In the genomic region with DNA sequence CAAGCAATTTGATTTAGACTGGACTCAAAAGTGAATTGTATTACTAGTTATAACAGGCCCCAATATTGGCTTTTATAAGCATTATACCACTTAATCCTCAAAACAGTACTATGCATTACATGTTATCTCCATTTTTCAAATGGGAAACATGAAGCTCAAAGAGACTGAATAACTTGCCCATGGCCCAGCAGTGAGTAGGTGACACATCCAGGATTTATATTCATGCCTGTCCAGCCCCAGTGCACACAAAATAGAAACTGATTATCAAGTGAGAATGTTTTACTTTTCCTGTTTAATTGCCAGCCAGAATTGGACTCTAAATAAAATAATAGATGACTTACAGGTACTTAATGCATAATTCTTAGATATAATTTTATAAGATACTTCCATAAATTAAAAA, we compare ENCODE assay signal across 17 cellular contexts.
DNase-seq lines count a peak whose midpoint lies in the region; ATAC-seq and TF ChIP-seq lines count a peak whose summit lies in the region.
"Had no signal": no experiment of that assay in that cellular context is flagged by ENCODE, and none has a peak within 500 bp of the region (broad histone marks: within the 10 kb centered on the region; RNA-seq: fewer than 3 reads in every experiment).

No MANE protein-coding gene starts in this region.

- no peak for DNase-seq in stimulated activated naive CD8-positive, alpha-beta T cell treated with anti-CD3 and anti-CD28 coated beads, Interleukin-15, amount 100 ng/mL, for 72 hours
- DNase-seq in ascending aorta (ENCODE audit: low spot score in 2 of 2) = no peak
- no peak for DNase-seq in head of caudate nucleus
- no peak for DNase-seq in NCI-H226
- no peak for DNase-seq in glomerular visceral epithelial cell (ENCODE audit: extremely low spot score)
- DNase-seq: amygdala, colonic mucosa, hippocampal formation, NCI-H1436 had no signal

- no peak for TF ChIP-seq CTCF in ascending aorta (IDR thresholded peaks at IDR 0.05)

- ATAC-seq in stimulated activated naive CD8-positive, alpha-beta T cell treated with anti-CD3 and anti-CD28 coated beads, Interleukin-15, amount 100 ng/mL, for 72 hours = no peak
- ATAC-seq in GM18505 (IDR thresholded peaks at IDR 0.05; ENCODE audit: unreplicated experiment) = no peak

- H3K27me3 ChIP-seq in ascending aorta (no peaks in the 10 kb centered on the region), muscle layer of duodenum (ENCODE audit: low read depth, low read length) (no peaks in the 10 kb centered on the region)
- H3K27me3 ChIP-seq: colonic mucosa had no signal

- peaks cover 2 to 6% of the 10 kb centered on the region in 2 donors for H3K36me3 ChIP-seq in ascending aorta
- no peaks in the 10 kb centered on the region for H3K36me3 ChIP-seq in muscle layer of duodenum (ENCODE audit: control insufficient read depth in 1 of 2, insufficient read depth in 2 of 2, low read length in 2 of 2)
- H3K36me3 ChIP-seq: colonic mucosa had no signal

- H3K4me1 ChIP-seq in ascending aorta (peaks cover 4 to 63% of the 10 kb centered on the region in 2 donors), muscle layer of duodenum (ENCODE audit: control insufficient read depth in 1 of 2, insufficient read depth in 2 of 2, low read length in 2 of 2) (peaks cover 0 to 32% of the 10 kb centered on the region in 2 donors)
- H3K4me1 ChIP-seq: colonic mucosa had no signal

- H3K27me3 Mint-ChIP-seq in stimulated activated naive CD8-positive, alpha-beta T cell treated with anti-CD3 and anti-CD28 coated beads, Interleukin-15, Interleukin-2, amounts not matched to agents 100 ng/mL and 50 ng/mL, for 24 hours = no peaks in the 10 kb centered on the region
- H3K27me3 Mint-ChIP-seq in stimulated activated naive CD8-positive, alpha-beta T cell treated with anti-CD3 and anti-CD28 coated beads, Interleukin-15, amount 100 ng/mL, for 72 hours = peaks cover 11% of the 10 kb centered on the region

- TF ChIP-seq POLR2A in GM18505 (IDR thresholded peaks at IDR 0.05; ENCODE audit: borderline replicate concordance, extremely low read depth, insufficient read depth, insufficient read length) = no peak

- no peak overlapping the region for H3K4me3 ChIP-seq in ascending aorta
- no peak overlapping the region for H3K4me3 ChIP-seq in muscle layer of duodenum (ENCODE audit: low read depth in 1 of 2, low read length in 2 of 2)
- H3K4me3 ChIP-seq: colonic mucosa, SK-N-MC had no signal

- peak overlapping the region; percentile 97 for H3K27ac Mint-ChIP-seq in stimulated activated naive CD8-positive, alpha-beta T cell treated with anti-CD3 and anti-CD28 coated beads, Interleukin-15, Interleukin-2, amounts not matched to agents 100 ng/mL and 50 ng/mL, for 24 hours
- peak overlapping the region in 1 of 2 donors; percentile 100 for H3K27ac Mint-ChIP-seq in stimulated activated naive CD8-positive, alpha-beta T cell treated with anti-CD3 and anti-CD28 coated beads, Interleukin-15, amount 100 ng/mL, for 72 hours
- H3K27ac Mint-ChIP-seq: nephron, type B pancreatic cell had no signal

- intact Hi-C loops in ascending aorta (cut with DNase I) (loop anchor here (5.0 kb wide), 1 partner anchor 61 kb away; no protein-coding TSS in a partner anchor), head of caudate nucleus (cut with DNase I) (no loop called here)

- peaks cover 76% of the 10 kb centered on the region for H3K4me1 Mint-ChIP-seq in stimulated activated naive CD8-positive, alpha-beta T cell treated with anti-CD3 and anti-CD28 coated beads, Interleukin-15, Interleukin-2, amounts not matched to agents 100 ng/mL and 50 ng/mL, for 24 hours (ENCODE audit: low read depth)
- peaks cover 35% of the 10 kb centered on the region for H3K4me1 Mint-ChIP-seq in stimulated activated naive CD8-positive, alpha-beta T cell treated with anti-CD3 and anti-CD28 coated beads, Interleukin-15, amount 100 ng/mL, for 72 hours
- H3K4me1 Mint-ChIP-seq: nephron had no signal

- H3K36me3 Mint-ChIP-seq in stimulated activated naive CD8-positive, alpha-beta T cell treated with anti-CD3 and anti-CD28 coated beads, Interleukin-15, Interleukin-2, amounts not matched to agents 100 ng/mL and 50 ng/mL, for 24 hours (ENCODE audit: low read depth) = peaks cover 17% of the 10 kb centered on the region
- H3K36me3 Mint-ChIP-seq: type B pancreatic cell had no signal

- H3K27ac ChIP-seq in ascending aorta (peak overlapping the region; percentile 86 to 93), muscle layer of duodenum (ENCODE audit: low read length) (peak overlapping the region; percentile 27)
- H3K27ac ChIP-seq: colonic mucosa, HL-60, SK-N-MC, VCaP had no signal

- no peaks in the 10 kb centered on the region for H3K9me3 Mint-ChIP-seq in stimulated activated naive CD8-positive, alpha-beta T cell treated with anti-CD3 and anti-CD28 coated beads, Interleukin-15, Interleukin-2, amounts not matched to agents 100 ng/mL and 50 ng/mL, for 24 hours
- no peaks in the 10 kb centered on the region for H3K9me3 Mint-ChIP-seq in stimulated activated naive CD8-positive, alpha-beta T cell treated with anti-CD3 and anti-CD28 coated beads, Interleukin-15, amount 100 ng/mL, for 72 hours
- H3K9me3 Mint-ChIP-seq: nephron, type B pancreatic cell had no signal

- H3K9me3 ChIP-seq in ascending aorta = no peaks in the 10 kb centered on the region
- H3K9me3 ChIP-seq in muscle layer of duodenum (ENCODE audit: control insufficient read depth in 1 of 2, low read length in 2 of 2) = no peaks in the 10 kb centered on the region
- H3K9me3 ChIP-seq: colonic mucosa had no signal

- H3K4me3 Mint-ChIP-seq in stimulated activated naive CD8-positive, alpha-beta T cell treated with anti-CD3 and anti-CD28 coated beads, Interleukin-15, Interleukin-2, amounts not matched to agents 100 ng/mL and 50 ng/mL, for 24 hours = peak overlapping the region; percentile 25
- peak overlapping the region in 1 of 2 donors; percentile 68 for H3K4me3 Mint-ChIP-seq in stimulated activated naive CD8-positive, alpha-beta T cell treated with anti-CD3 and anti-CD28 coated beads, Interleukin-15, amount 100 ng/mL, for 72 hours
- H3K4me3 Mint-ChIP-seq: nephron, type B pancreatic cell had no signal
